ENCODE assay signal across 17 cellular contexts in the genomic region with DNA sequence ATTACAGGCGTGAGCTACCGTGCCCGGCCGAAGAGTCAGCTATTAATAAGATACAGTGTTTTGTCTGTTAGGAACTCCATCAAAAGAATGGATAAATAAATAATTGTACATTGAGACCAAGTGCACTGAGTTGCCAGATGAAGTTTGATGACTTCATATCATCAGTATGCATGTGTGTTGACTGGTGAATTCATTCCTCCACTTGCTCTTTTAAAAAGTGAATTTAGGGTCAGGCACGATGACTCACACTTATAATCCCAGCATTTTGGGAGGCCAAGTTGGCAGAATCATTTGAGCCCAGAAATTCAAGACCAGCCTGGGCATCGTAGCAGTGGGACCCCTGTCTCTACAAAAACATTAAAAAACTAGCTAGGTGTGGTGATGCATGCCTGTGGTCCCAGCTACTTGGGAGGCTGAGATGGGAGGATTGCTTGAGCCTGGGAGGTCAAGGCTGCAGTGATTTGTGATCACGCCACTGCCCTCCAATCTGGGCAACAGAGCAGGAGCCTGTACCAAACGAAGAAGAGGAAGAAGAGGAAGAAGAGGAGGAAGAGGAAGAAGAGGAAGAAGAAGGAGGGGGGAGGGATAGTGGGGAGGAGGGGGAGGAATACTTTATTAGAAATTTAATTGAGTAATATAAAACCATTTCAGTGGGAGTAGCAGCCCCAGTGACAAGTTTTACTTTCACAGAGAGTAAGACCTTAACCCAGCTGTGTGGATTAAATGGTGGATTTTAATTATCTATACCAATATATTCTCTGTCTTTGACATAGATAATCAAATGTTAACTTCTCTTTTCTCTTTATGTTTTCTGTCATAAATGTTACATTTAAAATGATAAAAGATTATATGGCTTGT.
DNase-seq lines count a peak whose midpoint lies in the region; ATAC-seq, FAIRE-seq and TF ChIP-seq lines count a peak whose summit lies in the region.
"Had no signal": no experiment of that assay in that cellular context is flagged by ENCODE, and none has a peak within 500 bp of the region (broad histone marks: within the 10 kb centered on the region; RNA-seq: fewer than 3 reads in every experiment).

No MANE protein-coding gene starts in this region.

- H3K4me1 ChIP-seq in suprapubic skin: no peaks in the 10 kb centered on the region
- H3K4me1 ChIP-seq: adrenal gland, upper lobe of right lung had no signal

- no peaks in the 10 kb centered on the region for H3K27me3 ChIP-seq in suprapubic skin
- H3K27me3 ChIP-seq: adrenal gland, upper lobe of right lung had no signal

- FAIRE-seq in H54 (lab: Jason Lieb, UNC) (peak; percentile 90), frontal cortex (lab: Jason Lieb, UNC) (no peak)
- FAIRE-seq: A549 had no signal

- no peak for TF ChIP-seq CTCF in fibroblast of the aortic adventitia (IDR thresholded peaks at IDR 0.05; ENCODE audit: insufficient read depth, low read length)
- no peak for TF ChIP-seq CTCF in suprapubic skin (IDR thresholded peaks at IDR 0.05)

- H3K9me3 ChIP-seq in suprapubic skin: peaks cover 4% of the 10 kb centered on the region
- H3K9me3 ChIP-seq: adrenal gland had no signal

- H3K4me3 ChIP-seq in fibroblast of the aortic adventitia (ENCODE audit: low read depth, low read length): no peak overlapping the region
- no peak overlapping the region for H3K4me3 ChIP-seq in suprapubic skin
- H3K4me3 ChIP-seq: A549, adrenal gland, upper lobe of right lung had no signal

- WGBS in suprapubic skin: 95% methylated on average over 8 of the region's 8 CpGs

- TF ChIP-seq POLR2A in H54 (IDR thresholded peaks at IDR 0.05; ENCODE audit: low read depth, low read length) (no peak), suprapubic skin (IDR thresholded peaks at IDR 0.05) (no peak)

- no peaks in the 10 kb centered on the region for H3K36me3 ChIP-seq in suprapubic skin
- H3K36me3 ChIP-seq: adrenal gland, upper lobe of right lung had no signal

- TF ChIP-seq EP300 in suprapubic skin (IDR thresholded peaks at IDR 0.05): no peak

- DNase-seq in A172 (ENCODE audit: low spot score) (peak; percentile 25), H54 (ENCODE audit: insufficient read length, low spot score) (peak; percentile 40), T1000 (lab: John Stamatoyannopoulos, UW) (peak; percentile 31), fibroblast of the aortic adventitia (ENCODE audit: low read depth) (peak; percentile 62), frontal cortex (ENCODE audit: low spot score in 2 of 2) (no peak), suprapubic skin (ENCODE audit: low spot score in 2 of 2) (no peak)
- DNase-seq: activated T-cell treated with anti-CD3 and anti-CD28 coated beads, Interleukin-2, amount 50 U/mL, for 4 hours; adrenal gland; DMS53; effector CD4-positive, alpha-beta T cell; NCI-H1694 treated with DMSO at 0.1 percent for 48 hours; NK-92 treated with Interleukin-12 subunit alpha and Interleukin-12 subunit beta, amount 100 ng/mL, for 24 hours; stimulated activated CD4-positive, alpha-beta T cell treated with anti-CD3 and anti-CD28 coated beads, Interleukin-15, amount 100 ng/mL, for 24 hours; upper lobe of right lung had no signal

- ATAC-seq in GM21737 (IDR thresholded peaks at IDR 0.05; ENCODE audit: unreplicated experiment) (no peak), GM19023 (IDR thresholded peaks at IDR 0.05; ENCODE audit: unreplicated experiment) (no peak)
- ATAC-seq: A549; activated T-cell treated with anti-CD3 and anti-CD28 coated beads, Interleukin-2, amount 50 U/mL, for 4 hours; upper lobe of right lung had no signal

- H3K27ac ChIP-seq in suprapubic skin: no peak overlapping the region
- H3K27ac ChIP-seq: A549, adrenal gland, upper lobe of right lung had no signal

Comparison
In these comparisons a context has a peak if more than half of its experiments do, and no peak if none do; other contexts are left out.
1. DNase-seq: peak in A172 (single experiment), H54 (single experiment), T1000 (single experiment) and fibroblast of the aortic adventitia (single experiment); none in frontal cortex (0 of 2) and suprapubic skin (0 of 2).